In genomic region chr10:43949351-43949750, GRCh38 we compare ENCODE assay signal across 23 cellular contexts.
"Had no signal": no experiment of that assay in that cellular context is flagged by ENCODE, and none has a peak within 500 bp of the region (broad histone marks: within the 10 kb centered on the region; RNA-seq: fewer than 3 reads in every experiment).

No MANE protein-coding gene starts in this region.

- H3K4me2 ChIP-seq: hepatocyte had no signal

- H3K4me1 ChIP-seq: stomach, testis, thyroid gland, transverse colon, upper lobe of left lung, vagina had no signal

- ATAC-seq: naive thymus-derived CD8-positive, alpha-beta T cell; right cardiac atrium; sciatic nerve; stimulated activated naive B cell treated with anti-CD40 and anti-IgM and Interleukin-4, amounts not matched to agents 10 μg/mL and 1 μg/mL and 100 μg/mL, for 72 hours; stimulated activated naive CD8-positive, alpha-beta T cell treated with anti-CD3 and anti-CD28 coated beads, Interleukin-15, Interleukin-2, amounts not matched to agents 100 U/mL and 50 U/mL, for 24 hours had no signal

- H3K36me3 ChIP-seq: left ventricle myocardium inferior, ovary, stomach, thyroid gland, transverse colon, upper lobe of left lung, vagina had no signal

- H3K9me3 ChIP-seq: left ventricle myocardium inferior, ovary, stomach, testis, thyroid gland, transverse colon, vagina had no signal

- DNase-seq: left ventricle myocardium inferior; mammary epithelial cell; mesenchymal stem cell; naive thymus-derived CD8-positive, alpha-beta T cell; nucleus accumbens; ovary; retina; right cardiac atrium; stimulated activated CD4-positive, alpha-beta T cell treated with anti-CD3 and anti-CD28 coated beads, Interleukin-12 subunit alpha, Interleukin-12 subunit beta, amount 100 ng/mL, for 4 hours; stimulated activated CD4-positive, alpha-beta T cell treated with anti-CD3 and anti-CD28 coated beads, Interleukin-15, amount 100 ng/mL, for 24 hours; stimulated activated CD4-positive, alpha-beta T cell treated with anti-CD3 and anti-CD28 coated beads, Interleukin-2, amount 100 ng/mL, for 24 hours; stimulated activated CD4-positive, alpha-beta T cell treated with anti-CD3 and anti-CD28 coated beads, Interleukin-4, amount 100 ng/mL, for 1 hour; stimulated activated naive B cell treated with anti-CD40 and anti-IgM and Interleukin-4, amounts not matched to agents 10 μg/mL and 1 μg/mL and 100 μg/mL, for 72 hours; stimulated activated naive CD8-positive, alpha-beta T cell treated with anti-CD3 and anti-CD28 coated beads, Interleukin-15, Interleukin-2, amounts not matched to agents 100 U/mL and 50 U/mL, for 24 hours; stomach; testis; thyroid gland; transverse colon; upper lobe of left lung had no signal

- H3K4me3 ChIP-seq: hepatocyte, left ventricle myocardium inferior, ovary, skin epidermis, stomach, testis, thyroid gland, transverse colon, upper lobe of left lung, vagina had no signal

- H3K27me3 ChIP-seq: hepatocyte, ovary, stomach, testis, thyroid gland, transverse colon, upper lobe of left lung, vagina had no signal

- H3K27ac ChIP-seq: hepatocyte, left ventricle myocardium inferior, ovary, skin epidermis, stomach, testis, thyroid gland, transverse colon, upper lobe of left lung, vagina had no signal
